In genomic region chr15:73240864-73241499, GRCh38 we compare ENCODE assay signal across 8 cellular contexts.
DNase-seq lines count a peak whose midpoint lies in the region; ATAC-seq and TF ChIP-seq lines count a peak whose summit lies in the region.

No MANE protein-coding gene starts in this region.

- no peaks in the 10 kb centered on the region for H3K27me3 ChIP-seq in OCI-LY1 (ENCODE audit: insufficient read depth, low read length)

- H2AFZ ChIP-seq in OCI-LY1 (ENCODE audit: low read length), result no peak overlapping the region

- DNase-seq in HCEC 1CT, result peak; percentile 29
- peak; percentile 87 for DNase-seq in activated CD8-positive, alpha-beta memory T cell treated with anti-CD3 and anti-CD28 coated beads, Interleukin-2, amount 50 U/mL, for 48 hours
- peak; percentile 16 for DNase-seq in epithelial cell of prostate (ENCODE audit: low read depth, low spot score)
- peak; percentile 43 for DNase-seq in naive B cell
- DNase-seq in posterior vena cava (ENCODE audit: low spot score), result no peak

- no peaks in the 10 kb centered on the region for H3K9me3 Mint-ChIP-seq in naive B cell
- no peaks in the 10 kb centered on the region for H3K9me3 Mint-ChIP-seq in stimulated activated memory B cell treated with anti-CD40 and anti-IgM and Interleukin-4, amounts not matched to agents 10 μg/mL and 1 μg/mL and 100 μg/mL, for 72 hours

- intact Hi-C loops in posterior vena cava (cut with DNase I), result no loop called here

- TF ChIP-seq CTCF in C4-2B (conservative IDR thresholded peaks at IDR 0.05), result peak; percentile 92
- peak; percentile 81 for TF ChIP-seq CTCF in OCI-LY1 (IDR thresholded peaks at IDR 0.05; ENCODE audit: low read length)

- peaks cover 5 to 10% (median 10%) of the 10 kb centered on the region in 3 donors for H3K27me3 Mint-ChIP-seq in naive B cell
- no peaks in the 10 kb centered on the region for H3K27me3 Mint-ChIP-seq in stimulated activated memory B cell treated with anti-CD40 and anti-IgM and Interleukin-4, amounts not matched to agents 10 μg/mL and 1 μg/mL and 100 μg/mL, for 72 hours

- no peaks in the 10 kb centered on the region for H3F3A ChIP-seq in OCI-LY1 (ENCODE audit: insufficient read depth, low read length)

- H3K79me2 ChIP-seq in OCI-LY1 (ENCODE audit: insufficient read depth, low read length), result no peaks in the 10 kb centered on the region

- no peak overlapping the region for H3K4me3 Mint-ChIP-seq in naive B cell
- H3K4me3 Mint-ChIP-seq in stimulated activated memory B cell treated with anti-CD40 and anti-IgM and Interleukin-4, amounts not matched to agents 10 μg/mL and 1 μg/mL and 100 μg/mL, for 72 hours, result no peak overlapping the region

- no peak for ATAC-seq in naive B cell (ENCODE audit: low read depth in 2 of 2)
- ATAC-seq in stimulated activated memory B cell treated with anti-CD40 and anti-IgM and Interleukin-4, amounts not matched to agents 10 μg/mL and 1 μg/mL and 100 μg/mL, for 72 hours, result peak; percentile 56

- H3K9me3 ChIP-seq in OCI-LY1 (ENCODE audit: low read length), result no peaks in the 10 kb centered on the region

- no peaks in the 10 kb centered on the region for H3K36me3 ChIP-seq in OCI-LY1 (ENCODE audit: insufficient read depth, low read length)

- no peaks in the 10 kb centered on the region for H3K4me1 ChIP-seq in OCI-LY1 (ENCODE audit: insufficient read depth, low read length, severe bottlenecking)

- H3K36me3 Mint-ChIP-seq in naive B cell, result no peaks in the 10 kb centered on the region
- peaks cover 5% of the 10 kb centered on the region for H3K36me3 Mint-ChIP-seq in stimulated activated memory B cell treated with anti-CD40 and anti-IgM and Interleukin-4, amounts not matched to agents 10 μg/mL and 1 μg/mL and 100 μg/mL, for 72 hours

- no peaks in the 10 kb centered on the region for H3K9me2 ChIP-seq in OCI-LY1 (ENCODE audit: low read depth, low read length)

- H3K4me2 ChIP-seq in OCI-LY1 (ENCODE audit: low read length), result no peak overlapping the region

- H3K4me3 ChIP-seq in OCI-LY1 (ENCODE audit: low read depth, low read length, poor library complexity, severe bottlenecking), result no peak overlapping the region

- no peaks in the 10 kb centered on the region for H3K4me1 Mint-ChIP-seq in naive B cell
- H3K4me1 Mint-ChIP-seq in stimulated activated memory B cell treated with anti-CD40 and anti-IgM and Interleukin-4, amounts not matched to agents 10 μg/mL and 1 μg/mL and 100 μg/mL, for 72 hours, result no peaks in the 10 kb centered on the region

- H3K27ac Mint-ChIP-seq in naive B cell, result no peak overlapping the region
- H3K27ac Mint-ChIP-seq in stimulated activated memory B cell treated with anti-CD40 and anti-IgM and Interleukin-4, amounts not matched to agents 10 μg/mL and 1 μg/mL and 100 μg/mL, for 72 hours, result no peak overlapping the region

- H4K20me1 ChIP-seq in OCI-LY1 (ENCODE audit: insufficient read depth, low read length), result no peaks in the 10 kb centered on the region

- H3K27ac ChIP-seq in C4-2B, result no peak overlapping the region
- H3K27ac ChIP-seq in OCI-LY1 (ENCODE audit: low read depth, low read length, poor library complexity, severe bottlenecking), result no peak overlapping the region
- H3K27ac ChIP-seq in epithelial cell of prostate, result no peak overlapping the region

- no peak overlapping the region for H3K9ac ChIP-seq in OCI-LY1 (ENCODE audit: low read length)
